In genomic region chr9:104073098-104073769, GRCh38 we compare ENCODE assay signal across 17 cellular contexts. TPM values are rescaled to one million over a fixed set of nuclear protein-coding genes. Genes with fewer than 3 reads are reported as not detected.
DNase-seq lines count a peak whose midpoint lies in the region; ATAC-seq and TF ChIP-seq lines count a peak whose summit lies in the region.
"Had no signal": no experiment of that assay in that cellular context is flagged by ENCODE, and none has a peak within 500 bp of the region (broad histone marks: within the 10 kb centered on the region; RNA-seq: fewer than 3 reads in every experiment).

No MANE protein-coding gene starts in this region.

- no peaks in the 10 kb centered on the region for H3K27me3 ChIP-seq in right atrium auricular region
- no peaks in the 10 kb centered on the region for H3K27me3 ChIP-seq in heart left ventricle
- H3K27me3 ChIP-seq in right cardiac atrium (ENCODE audit: control insufficient read depth, insufficient read depth), result no peaks in the 10 kb centered on the region
- H3K27me3 ChIP-seq in tibial artery, result no peaks in the 10 kb centered on the region
- no peaks in the 10 kb centered on the region for H3K27me3 ChIP-seq in foreskin keratinocyte

- H3K36me3 Mint-ChIP-seq in T-helper 17 cell (ENCODE audit: low read depth), result no peaks in the 10 kb centered on the region
- H3K36me3 Mint-ChIP-seq: CD14-positive monocyte; CD8-positive, alpha-beta T cell had no signal

- no peak overlapping the region for H3K4me3 Mint-ChIP-seq in T-helper 17 cell
- H3K4me3 Mint-ChIP-seq: CD14-positive monocyte; CD8-positive, alpha-beta T cell; GM23338 had no signal

- H3K36me3 ChIP-seq in right atrium auricular region, result no peaks in the 10 kb centered on the region
- no peaks in the 10 kb centered on the region for H3K36me3 ChIP-seq in heart left ventricle
- H3K36me3 ChIP-seq in tibial artery, result no peaks in the 10 kb centered on the region
- H3K36me3 ChIP-seq: HAP-1 had no signal

- H3K4me1 ChIP-seq in right atrium auricular region (no peaks in the 10 kb centered on the region), heart left ventricle (peaks cover 0 to 11% (median 0%) of the 10 kb centered on the region in 12 donors), right cardiac atrium (ENCODE audit: control insufficient read depth, insufficient read depth, low read length) (no peaks in the 10 kb centered on the region), tibial artery (peaks cover 0 to 44% (median 21%) of the 10 kb centered on the region in 4 donors), foreskin keratinocyte (peaks cover 26% of the 10 kb centered on the region)
- H3K4me1 ChIP-seq: HAP-1 had no signal

- no peak overlapping the region for H3K4me3 ChIP-seq in right atrium auricular region
- H3K4me3 ChIP-seq in heart left ventricle, result no peak overlapping the region
- H3K4me3 ChIP-seq in right cardiac atrium (ENCODE audit: low read length), result no peak overlapping the region
- no peak overlapping the region for H3K4me3 ChIP-seq in tibial artery
- H3K4me3 ChIP-seq: GM23338, HAP-1 had no signal

- no peaks in the 10 kb centered on the region for H3K4me1 Mint-ChIP-seq in T-helper 17 cell
- H3K4me1 Mint-ChIP-seq: CD14-positive monocyte, GM23338 had no signal

- intact Hi-C loops in Right ventricle myocardium inferior (cut with DNase I) (loop anchor here (10.0 kb wide), 1 partner anchor 1888 kb away; no protein-coding TSS in a partner anchor), heart left ventricle (cut with DNase I) (no loop called here), right cardiac atrium (cut with DNase I) (no loop called here), tibial artery (cut with DNase I; ENCODE audit: low total_unique reads) (no loop called here)

- no peak overlapping the region for H3K27ac Mint-ChIP-seq in T-helper 17 cell
- H3K27ac Mint-ChIP-seq: CD14-positive monocyte; CD8-positive, alpha-beta T cell; GM23338 had no signal

- TF ChIP-seq POLR2A in heart left ventricle (IDR thresholded peaks at IDR 0.05), result no peak

- no peak for DNase-seq in Right ventricle myocardium inferior (ENCODE audit: missing footprints)
- DNase-seq in right atrium auricular region (ENCODE audit: low spot score), result no peak
- no peak for DNase-seq in heart left ventricle
- no peak for DNase-seq in right cardiac atrium
- no peak for DNase-seq in tibial artery
- DNase-seq in T-helper 17 cell, result no peak
- DNase-seq in foreskin keratinocyte, result no peak
- DNase-seq: CD8-positive, alpha-beta T cell; COR-L47; DMS53; GF-D8 had no signal

- 29 to 42% (median 35%) methylated on average over 3 of the region's 3 CpGs for WGBS in heart left ventricle, 4 donors
- 31% methylated on average over 3 of the region's 3 CpGs for WGBS in right cardiac atrium

- H3K27ac ChIP-seq in right atrium auricular region (peak overlapping the region in 1 of 2 donors; percentile 47), heart left ventricle (peak overlapping the region in 4 of 12 donors; percentile 7 to 58 (median 35)), right cardiac atrium (ENCODE audit: low read length) (peak overlapping the region; percentile 13), tibial artery (peak overlapping the region; percentile 7 to 18), foreskin keratinocyte (no peak overlapping the region)
- H3K27ac ChIP-seq: 22Rv1 had no signal

- H3K9me3 ChIP-seq in right atrium auricular region, result no peaks in the 10 kb centered on the region
- H3K9me3 ChIP-seq in heart left ventricle, result no peaks in the 10 kb centered on the region
- no peaks in the 10 kb centered on the region for H3K9me3 ChIP-seq in right cardiac atrium (ENCODE audit: control insufficient read depth, low read length)
- no peaks in the 10 kb centered on the region for H3K9me3 ChIP-seq in tibial artery
- H3K9me3 ChIP-seq in T-helper 17 cell (ENCODE audit: control insufficient read depth, low read length, poor library complexity, severe bottlenecking), result no peaks in the 10 kb centered on the region
- H3K9me3 ChIP-seq: HAP-1 had no signal

- TF ChIP-seq CTCF in right atrium auricular region (IDR thresholded peaks at IDR 0.05), result no peak
- TF ChIP-seq CTCF in heart left ventricle (IDR thresholded peaks at IDR 0.05), result no peak
- TF ChIP-seq CTCF in tibial artery (IDR thresholded peaks at IDR 0.05), result no peak
- TF ChIP-seq CTCF in foreskin keratinocyte (conservative IDR thresholded peaks at IDR 0.05), result no peak

- H3K27me3 Mint-ChIP-seq in T-helper 17 cell, result peaks cover 51% of the 10 kb centered on the region

- ATAC-seq in Right ventricle myocardium inferior, result peak; percentile 76
- ATAC-seq in heart left ventricle, result peak; percentile 44 to 71 (median 58)
- peak; percentile 47 to 52 for ATAC-seq in right cardiac atrium
- no peak for ATAC-seq in GM18858 (IDR thresholded peaks at IDR 0.05; ENCODE audit: unreplicated experiment)
- ATAC-seq in T-helper 17 cell, result no peak
- ATAC-seq in foreskin keratinocyte, result no peak
- ATAC-seq: CD8-positive, alpha-beta T cell; GM23338; HepG2 had no signal

RNA-seq across cellular contexts. Expression of gene SMC2, which starts 20.9 kb away (rescaled TPM):
- total RNA-seq in Right ventricle myocardium inferior (9.0 TPM), right atrium auricular region (10 to 100 TPM in 1 of 2 donors, 1 to 10 TPM in 1; 6.2 to 14.5 TPM), heart left ventricle (10 to 100 TPM in 8 of 9 donors, 1 to 10 TPM in 1; 9.0 to 22.9 (median 16.2) TPM), right cardiac atrium (10 to 100 TPM in 3 of 4 donors, 1 to 10 TPM in 1; 9.6 to 20.4 (median 12.2) TPM), T-helper 17 cell (1 to 10 TPM; 3.8 to 5.3 TPM), foreskin keratinocyte (34.6 and 44.3 TPM in 2 replicates)
- polyA plus RNA-seq in heart left ventricle (1 to 10 TPM; 1.9 to 9.9 TPM), right cardiac atrium (3.2 TPM), foreskin keratinocyte (8.6 and 11.5 TPM in 2 replicates)

Comparison
In these comparisons a context has a peak if more than half of its experiments do, and no peak if none do; other contexts are left out.
1. ATAC-seq: peak in Right ventricle myocardium inferior (single experiment), heart left ventricle (4 of 4) and right cardiac atrium (2 of 2); none in GM18858 (single experiment), T-helper 17 cell (single experiment) and foreskin keratinocyte (single experiment).